ENCODE assay signal across 10 cellular contexts in the genomic region with DNA sequence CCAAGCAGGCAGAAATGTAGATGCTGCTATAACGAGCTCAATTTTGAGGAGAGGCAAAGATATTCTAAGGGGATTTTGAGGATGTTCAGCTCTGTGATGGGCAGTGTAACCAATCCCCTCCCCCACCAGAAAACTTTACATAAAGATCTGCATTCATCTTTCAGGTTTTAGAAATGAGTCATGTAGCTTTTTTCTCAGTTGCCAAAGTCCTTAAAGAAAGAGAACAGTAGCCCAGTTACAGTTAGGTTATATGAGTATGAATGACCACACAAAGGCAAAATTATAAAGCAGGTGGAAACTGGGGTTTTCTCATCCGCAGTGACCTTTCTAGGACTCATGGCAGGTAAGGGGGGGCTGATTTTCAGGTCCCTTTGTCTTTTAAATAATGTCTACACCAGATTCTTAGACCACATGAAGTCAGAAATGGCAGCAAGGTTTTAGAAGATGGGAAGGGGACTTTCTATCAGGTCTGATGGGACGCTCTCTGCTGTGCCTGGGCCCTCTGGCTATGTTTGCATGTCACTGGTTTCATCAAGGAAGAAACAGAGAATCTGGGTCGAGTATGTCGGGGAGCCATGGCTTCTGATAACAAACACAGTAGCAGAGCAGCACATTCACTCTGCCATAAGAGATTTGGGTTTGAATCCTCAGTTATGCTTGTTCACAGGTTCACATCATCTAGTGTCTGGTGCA.
DNase-seq lines count a peak whose midpoint lies in the region; ATAC-seq and TF ChIP-seq lines count a peak whose summit lies in the region.
"Had no signal": no experiment of that assay in that cellular context is flagged by ENCODE, and none has a peak within 500 bp of the region (broad histone marks: within the 10 kb centered on the region; RNA-seq: fewer than 3 reads in every experiment).

No MANE protein-coding gene starts in this region.

- H4K91ac ChIP-seq in neuronal stem cell (ENCODE audit: low read depth, low read length, poor library complexity), result no peak overlapping the region

- H2BK120ac ChIP-seq in neuronal stem cell (ENCODE audit: low read depth, low read length), result no peak overlapping the region

- H3K36me3 ChIP-seq in GM06990 (ENCODE audit: control insufficient read depth, insufficient read depth, low read length) (no peaks in the 10 kb centered on the region), neuronal stem cell (replicated peaks in 1 of 2; ENCODE audit: control insufficient read depth in 2 of 2, insufficient read depth in 2 of 2, low read length in 2 of 2) (no peaks in the 10 kb centered on the region)
- H3K36me3 ChIP-seq: colonic mucosa had no signal

- H3K4me2 ChIP-seq in neuronal stem cell (ENCODE audit: insufficient read depth, low read length, poor library complexity, severe bottlenecking), result no peak overlapping the region

- H3K4me1 ChIP-seq in neuronal stem cell (ENCODE audit: control insufficient read depth in 2 of 2, insufficient read depth in 1 of 2, low read depth in 1 of 2, low read length in 2 of 2), result peaks cover 0 to 2% of the 10 kb centered on the region in 2 donors
- H3K4me1 ChIP-seq: colonic mucosa had no signal

- WGBS in neuronal stem cell (ENCODE audit: extremely low coverage in 2 of 2, insufficient read length in 2 of 2, insufficient replicate concordance in 1 of 2), 2 donors, result no CpG with 5 or more reads among the region's 5 CpGs

- H3K14ac ChIP-seq in neuronal stem cell (ENCODE audit: low read length), result no peak overlapping the region

- no peak overlapping the region for H3K27ac ChIP-seq in neuronal stem cell (replicated peaks; ENCODE audit: low read length)
- H3K27ac ChIP-seq: colonic mucosa had no signal

- H3K18ac ChIP-seq in neuronal stem cell (ENCODE audit: low read length), result no peak overlapping the region

- H3K4me3 ChIP-seq in GM06990 (replicated peaks; ENCODE audit: low read depth, low read length) (no peak overlapping the region), neuronal stem cell (ENCODE audit: low read length in 2 of 2) (no peak overlapping the region)
- H3K4me3 ChIP-seq: colonic mucosa had no signal

- H2BK15ac ChIP-seq in neuronal stem cell (ENCODE audit: low read length), result no peak overlapping the region

- H3K27me3 ChIP-seq in GM06990 (replicated peaks; ENCODE audit: control insufficient read depth, insufficient read depth, low read length) (no peaks in the 10 kb centered on the region), neuronal stem cell (ENCODE audit: control insufficient read depth in 3 of 3, insufficient read depth in 3 of 3, low read depth in 1 of 3, low read length in 3 of 3) (no peaks in the 10 kb centered on the region)
- H3K27me3 ChIP-seq: colonic mucosa had no signal

- no peak overlapping the region for H3K9ac ChIP-seq in neuronal stem cell (ENCODE audit: low read depth, low read length, poor library complexity)

- H3K79me1 ChIP-seq in neuronal stem cell (ENCODE audit: low read depth, low read length), result no peaks in the 10 kb centered on the region

- DNase-seq in GM06990 (ENCODE audit: extremely low read depth, insufficient read length) (peak; percentile 59), HT1080 (ENCODE audit: low read depth) (peak; percentile 27), neuronal stem cell (ENCODE audit: low spot score) (no peak), NCI-H1436 (lab: John Stamatoyannopoulos, UW) (no peak), pons (ENCODE audit: low spot score) (no peak), RPMI8226 (no peak)
- DNase-seq: CD4-positive, alpha-beta memory T cell; colonic mucosa had no signal

- H3K23ac ChIP-seq in neuronal stem cell (ENCODE audit: low read depth, low read length, poor library complexity), result no peak overlapping the region

- no peak overlapping the region for H2AK5ac ChIP-seq in neuronal stem cell (ENCODE audit: low read depth, low read length)

- peak; percentile 82 for ATAC-seq in GM18907 (IDR thresholded peaks at IDR 0.05; ENCODE audit: unreplicated experiment)
- ATAC-seq in HG02678 (IDR thresholded peaks at IDR 0.05; ENCODE audit: unreplicated experiment), result peak; percentile 72

- no peak overlapping the region for H4K8ac ChIP-seq in neuronal stem cell (ENCODE audit: low read depth, low read length)

- no peaks in the 10 kb centered on the region for H3K9me3 ChIP-seq in neuronal stem cell (replicated peaks in 1 of 2; ENCODE audit: control insufficient read depth in 2 of 2, insufficient read depth in 1 of 2, low read depth in 1 of 2, low read length in 2 of 2)
- H3K9me3 ChIP-seq: colonic mucosa had no signal

- H2BK12ac ChIP-seq in neuronal stem cell (ENCODE audit: low read length), result no peak overlapping the region

- no peak overlapping the region for H2AFZ ChIP-seq in neuronal stem cell (ENCODE audit: low read length)

- H2BK5ac ChIP-seq in neuronal stem cell (ENCODE audit: low read length), result no peak overlapping the region

- TF ChIP-seq CTCF in GM06990 (IDR thresholded peaks at IDR 0.05; ENCODE audit: insufficient read depth, low read length, poor library complexity, severe bottlenecking), result no peak

- no peak overlapping the region for H3K4ac ChIP-seq in neuronal stem cell (ENCODE audit: low read length)

Comparison
In these comparisons a context has a peak if more than half of its experiments do, and no peak if none do; other contexts are left out.
1. DNase-seq: peak in GM06990 (single experiment) and HT1080 (single experiment); none in neuronal stem cell (single experiment), NCI-H1436 (single experiment), pons (single experiment) and RPMI8226 (single experiment).